ENCODE assay signal across 16 cellular contexts in the genomic region with DNA sequence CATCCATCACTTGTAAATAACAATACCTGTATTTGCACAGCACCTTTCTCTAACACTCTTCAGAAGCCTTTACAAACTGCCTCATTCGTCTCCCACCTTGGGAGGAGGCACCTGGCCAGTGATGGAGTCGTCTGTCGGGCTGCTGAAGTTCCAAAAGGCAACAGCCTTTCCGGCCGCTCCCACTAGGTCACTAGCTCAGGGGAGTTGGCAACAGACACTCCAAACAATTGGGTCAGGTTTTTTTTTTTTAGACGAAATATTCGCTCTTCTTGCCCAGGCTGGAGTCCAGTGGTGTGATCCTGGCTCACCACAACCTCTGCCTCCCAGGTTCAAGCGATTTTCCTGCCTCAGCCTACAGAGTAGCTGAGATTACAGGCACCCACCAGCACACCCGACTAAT. TPM values are rescaled to one million over a fixed set of nuclear protein-coding genes. Genes with fewer than 3 reads are reported as not detected.
DNase-seq lines count a peak whose midpoint lies in the region; ATAC-seq and TF ChIP-seq lines count a peak whose summit lies in the region.
"Had no signal": no experiment of that assay in that cellular context is flagged by ENCODE, and none has a peak within 500 bp of the region (broad histone marks: within the 10 kb centered on the region; RNA-seq: fewer than 3 reads in every experiment).

No MANE protein-coding gene starts in this region.

- WGBS in lower leg skin, 2 donors: 46 to 66% methylated on average over 9 of the region's 9 CpGs

- H3K9me3 Mint-ChIP-seq in activated CD8-positive, alpha-beta T cell treated with anti-CD3 and anti-CD28 coated beads for 36 hours: no peaks in the 10 kb centered on the region
- no peaks in the 10 kb centered on the region for H3K9me3 Mint-ChIP-seq in activated CD8-positive, alpha-beta T cell treated with anti-CD3 and anti-CD28 coated beads, Interleukin-2, amount 10 ng/mL, durations not matched to agents 7 days and 5 days (ENCODE audit: insufficient read depth)
- no peaks in the 10 kb centered on the region for H3K9me3 Mint-ChIP-seq in stimulated activated naive B cell treated with anti-CD40 and anti-IgM and Interleukin-4, amounts not matched to agents 10 μg/mL and 1 μg/mL and 100 μg/mL, for 72 hours
- H3K9me3 Mint-ChIP-seq: activated naive CD4-positive, alpha-beta T cell treated with anti-CD3 and anti-CD28 coated beads, Interleukin-2, amount 10 ng/mL, durations not matched to agents 7 days and 5 days had no signal

- ATAC-seq in activated CD8-positive, alpha-beta T cell treated with anti-CD3 and anti-CD28 coated beads for 36 hours: no peak
- ATAC-seq in activated CD8-positive, alpha-beta T cell treated with anti-CD3 and anti-CD28 coated beads, Interleukin-2, amount 10 ng/mL, durations not matched to agents 7 days and 5 days: no peak
- ATAC-seq in stimulated activated naive B cell treated with anti-CD40 and anti-IgM and Interleukin-4, amounts not matched to agents 10 μg/mL and 1 μg/mL and 100 μg/mL, for 72 hours (replicated peaks): no peak
- ATAC-seq: A549 had no signal

- peak overlapping the region; percentile 31 for H3K27ac ChIP-seq in fibroblast of lung (ENCODE audit: insufficient read depth, low read length)
- H3K27ac ChIP-seq: A549, left ventricle myocardium inferior had no signal

- peak overlapping the region; percentile 46 for H3K4me2 ChIP-seq in fibroblast of lung (ENCODE audit: extremely low read depth, insufficient read depth, low read length)
- H3K4me2 ChIP-seq: A549 had no signal

- H3K9me3 ChIP-seq in fibroblast of lung (ENCODE audit: control insufficient read depth, insufficient read depth, low read depth, low read length): no peaks in the 10 kb centered on the region
- H3K9me3 ChIP-seq: A549, left ventricle myocardium inferior, pancreas had no signal

- no peak for DNase-seq in activated CD8-positive, alpha-beta T cell treated with anti-CD3 and anti-CD28 coated beads for 36 hours
- no peak for DNase-seq in activated CD8-positive, alpha-beta T cell treated with anti-CD3 and anti-CD28 coated beads, Interleukin-2, amount 10 ng/mL, durations not matched to agents 7 days and 5 days
- DNase-seq in fibroblast of lung (ENCODE audit: low read depth in 2 of 2): no peak
- DNase-seq in stimulated activated naive B cell treated with anti-CD40 and anti-IgM and Interleukin-4, amounts not matched to agents 10 μg/mL and 1 μg/mL and 100 μg/mL, for 72 hours: no peak
- DNase-seq in lower leg skin (ENCODE audit: low spot score in 2 of 2): no peak
- no peak for DNase-seq in NCI-H1092 (lab: John Stamatoyannopoulos, UW)
- DNase-seq in activated CD4-positive, alpha-beta T cell treated with anti-CD3 and anti-CD28 coated beads, Interleukin-2, amount 50 U/mL, for 4 hours: no peak
- DNase-seq: activated CD4-positive, CD25-positive, alpha-beta regulatory T cell; activated naive CD4-positive, alpha-beta T cell treated with anti-CD3 and anti-CD28 coated beads, Interleukin-2, amount 10 ng/mL, durations not matched to agents 7 days and 5 days; left ventricle myocardium inferior; NCI-H1436; pancreas; small intestine had no signal

- H3K4me3 ChIP-seq in WI38 (ENCODE audit: low read depth, low read length) (peak overlapping the region; percentile 6; the same call in 1 of the 2 replicates), fibroblast of lung (replicated peaks in 1 of 4; ENCODE audit: control extremely low read depth in 1 of 4, insufficient read depth in 1 of 4, low read depth in 3 of 4, low read length in 4 of 4) (peak overlapping the region in 2 of 4 experiments; percentile 7 to 14), lower leg skin (ENCODE audit: low read depth, poor library complexity, severe bottlenecking) (no peak overlapping the region)
- H3K4me3 ChIP-seq: A549, left ventricle myocardium inferior had no signal

- peak overlapping the region; percentile 55 for H3K27ac Mint-ChIP-seq in activated CD8-positive, alpha-beta T cell treated with anti-CD3 and anti-CD28 coated beads for 36 hours
- no peak overlapping the region for H3K27ac Mint-ChIP-seq in activated CD8-positive, alpha-beta T cell treated with anti-CD3 and anti-CD28 coated beads, Interleukin-2, amount 10 ng/mL, durations not matched to agents 7 days and 5 days
- H3K27ac Mint-ChIP-seq in stimulated activated naive B cell treated with anti-CD40 and anti-IgM and Interleukin-4, amounts not matched to agents 10 μg/mL and 1 μg/mL and 100 μg/mL, for 72 hours: peak overlapping the region; percentile 0

- CTCF ChIA-PET in activated CD8-positive, alpha-beta T cell treated with anti-CD3 and anti-CD28 coated beads for 36 hours (lab: Charles Lee): no interaction called here
- CTCF ChIA-PET in activated CD8-positive, alpha-beta T cell treated with anti-CD3 and anti-CD28 coated beads, Interleukin-2, amount 10 ng/mL, durations not matched to agents 7 days and 5 days (lab: Charles Lee): no interaction called here

- intact Hi-C loops in activated CD8-positive, alpha-beta T cell treated with anti-CD3 and anti-CD28 coated beads for 36 hours (cut with micrococcal nuclease): no loop called here
- intact Hi-C loops in lower leg skin (cut with DNase I; ENCODE audit: low total_unique reads): no loop called here

- no peak overlapping the region for H3K9ac ChIP-seq in fibroblast of lung (ENCODE audit: insufficient read depth, low read length)

- peaks cover 4% of the 10 kb centered on the region for H3K36me3 ChIP-seq in fibroblast of lung (ENCODE audit: control insufficient read depth, insufficient read depth, low read length)
- H3K36me3 ChIP-seq: pancreas had no signal

- no peaks in the 10 kb centered on the region for H3K27me3 Mint-ChIP-seq in activated CD8-positive, alpha-beta T cell treated with anti-CD3 and anti-CD28 coated beads for 36 hours
- H3K27me3 Mint-ChIP-seq in activated CD8-positive, alpha-beta T cell treated with anti-CD3 and anti-CD28 coated beads, Interleukin-2, amount 10 ng/mL, durations not matched to agents 7 days and 5 days (ENCODE audit: low read depth): no peaks in the 10 kb centered on the region
- H3K27me3 Mint-ChIP-seq in stimulated activated naive B cell treated with anti-CD40 and anti-IgM and Interleukin-4, amounts not matched to agents 10 μg/mL and 1 μg/mL and 100 μg/mL, for 72 hours: no peaks in the 10 kb centered on the region
- H3K27me3 Mint-ChIP-seq: activated naive CD4-positive, alpha-beta T cell treated with anti-CD3 and anti-CD28 coated beads, Interleukin-2, amount 10 ng/mL, durations not matched to agents 7 days and 5 days had no signal

- H3K79me2 ChIP-seq in fibroblast of lung (ENCODE audit: control insufficient read depth, insufficient read depth, low read length): peaks cover 79% of the 10 kb centered on the region

- peaks cover 28% of the 10 kb centered on the region for H3K36me3 Mint-ChIP-seq in activated CD8-positive, alpha-beta T cell treated with anti-CD3 and anti-CD28 coated beads for 36 hours (ENCODE audit: low read depth)
- H3K36me3 Mint-ChIP-seq in activated CD8-positive, alpha-beta T cell treated with anti-CD3 and anti-CD28 coated beads, Interleukin-2, amount 10 ng/mL, durations not matched to agents 7 days and 5 days (ENCODE audit: low read depth): peaks cover 42% of the 10 kb centered on the region
- H3K36me3 Mint-ChIP-seq in stimulated activated naive B cell treated with anti-CD40 and anti-IgM and Interleukin-4, amounts not matched to agents 10 μg/mL and 1 μg/mL and 100 μg/mL, for 72 hours: peaks cover 23 to 38% of the 10 kb centered on the region in 2 donors

- POLR2A ChIA-PET in activated CD8-positive, alpha-beta T cell treated with anti-CD3 and anti-CD28 coated beads for 36 hours (lab: Charles Lee): no interaction called here
- POLR2A ChIA-PET in activated CD8-positive, alpha-beta T cell treated with anti-CD3 and anti-CD28 coated beads, Interleukin-2, amount 10 ng/mL, durations not matched to agents 7 days and 5 days (lab: Charles Lee): no interaction called here

- H3K4me3 Mint-ChIP-seq in activated CD8-positive, alpha-beta T cell treated with anti-CD3 and anti-CD28 coated beads for 36 hours: no peak overlapping the region
- no peak overlapping the region for H3K4me3 Mint-ChIP-seq in activated CD8-positive, alpha-beta T cell treated with anti-CD3 and anti-CD28 coated beads, Interleukin-2, amount 10 ng/mL, durations not matched to agents 7 days and 5 days
- peak overlapping the region in 1 of 2 donors; percentile 39 for H3K4me3 Mint-ChIP-seq in stimulated activated naive B cell treated with anti-CD40 and anti-IgM and Interleukin-4, amounts not matched to agents 10 μg/mL and 1 μg/mL and 100 μg/mL, for 72 hours
- H3K4me3 Mint-ChIP-seq: activated naive CD4-positive, alpha-beta T cell treated with anti-CD3 and anti-CD28 coated beads, Interleukin-2, amount 10 ng/mL, durations not matched to agents 7 days and 5 days had no signal

- H4K20me1 ChIP-seq in fibroblast of lung (ENCODE audit: control insufficient read depth, extremely low read depth, insufficient read depth, low read length): peaks cover 3% of the 10 kb centered on the region

- TF ChIP-seq POLR2A in lower leg skin (IDR thresholded peaks at IDR 0.05): no peak

- TF ChIP-seq CTCF in activated CD8-positive, alpha-beta T cell treated with anti-CD3 and anti-CD28 coated beads for 36 hours (IDR thresholded peaks at IDR 0.05): no peak
- TF ChIP-seq CTCF in WI38 (IDR thresholded peaks at IDR 0.05; ENCODE audit: low read depth, low read length) (no peak), fibroblast of lung (conservative IDR thresholded peaks at IDR 0.05 in 1 of 2, IDR thresholded peaks at IDR 0.05 in 1 of 2; ENCODE audit: low read depth in 1 of 2, low read length in 2 of 2) (no peak), lower leg skin (IDR thresholded peaks at IDR 0.05) (no peak)

- H3K4me1 ChIP-seq in fibroblast of lung (ENCODE audit: control insufficient read depth, extremely low read depth, insufficient read depth, low read length): peaks cover 12% of the 10 kb centered on the region

- H3K4me1 Mint-ChIP-seq in activated CD8-positive, alpha-beta T cell treated with anti-CD3 and anti-CD28 coated beads for 36 hours (ENCODE audit: low read depth): peaks cover 52% of the 10 kb centered on the region
- H3K4me1 Mint-ChIP-seq in activated CD8-positive, alpha-beta T cell treated with anti-CD3 and anti-CD28 coated beads, Interleukin-2, amount 10 ng/mL, durations not matched to agents 7 days and 5 days (ENCODE audit: low read depth): peaks cover 38% of the 10 kb centered on the region
- peaks cover 36 to 82% of the 10 kb centered on the region in 2 donors for H3K4me1 Mint-ChIP-seq in stimulated activated naive B cell treated with anti-CD40 and anti-IgM and Interleukin-4, amounts not matched to agents 10 μg/mL and 1 μg/mL and 100 μg/mL, for 72 hours

- no peaks in the 10 kb centered on the region for H3K27me3 ChIP-seq in fibroblast of lung (ENCODE audit: control insufficient read depth, insufficient read depth, low read length)
- H3K27me3 ChIP-seq: foreskin keratinocyte, pancreas had no signal

- no peak overlapping the region for H2AFZ ChIP-seq in fibroblast of lung (ENCODE audit: low read length)

RNA-seq across cellular contexts. Expression of gene DAP, which starts 4.0 kb away (rescaled TPM):
- 10 to 100 TPM; 42.5 to 45.3 TPM for total RNA-seq in activated CD8-positive, alpha-beta T cell treated with anti-CD3 and anti-CD28 coated beads for 36 hours
- 10 to 100 TPM; 61.0 to 61.2 TPM for total RNA-seq in activated CD8-positive, alpha-beta T cell treated with anti-CD3 and anti-CD28 coated beads, Interleukin-2, amount 10 ng/mL, durations not matched to agents 7 days and 5 days
- 24.7 and 56.6 TPM in 2 replicates for total RNA-seq in fibroblast of lung
- polyA plus RNA-seq in fibroblast of lung: 158 and 197 TPM in 2 replicates
- 180 and 243 TPM in 2 replicates for polyA plus RNA-seq in fibroblast of lung (2012)
- polyA minus RNA-seq in fibroblast of lung (ENCODE audit: low replicate concordance): 244 and 298 TPM in 2 replicates
- total RNA-seq in lower leg skin: 10 to 100 TPM; 36.4 to 41.9 (median 39.7) TPM
